In genomic region chr16:50261707-50262235, GRCh38 we compare ENCODE assay signal across 19 cellular contexts. TPM values are rescaled to one million over a fixed set of nuclear protein-coding genes. Genes with fewer than 3 reads are reported as not detected.
DNase-seq lines count a peak whose midpoint lies in the region; ATAC-seq, FAIRE-seq and TF ChIP-seq lines count a peak whose summit lies in the region.
"Had no signal": no experiment of that assay in that cellular context is flagged by ENCODE, and none has a peak within 500 bp of the region (broad histone marks: within the 10 kb centered on the region; RNA-seq: fewer than 3 reads in every experiment).

No MANE protein-coding gene starts in this region.

- H3K27me3 Mint-ChIP-seq in activated CD8-positive, alpha-beta memory T cell treated with anti-CD3 and anti-CD28 coated beads, Interleukin-2, amount 10 ng/mL, durations not matched to agents 7 days and 5 days, result no peaks in the 10 kb centered on the region
- H3K27me3 Mint-ChIP-seq: activated CD8-positive, alpha-beta T cell treated with anti-CD3 and anti-CD28 coated beads for 36 hours; activated T-helper 17 cell treated with anti-CD3 and anti-CD28 coated beads, Interleukin-2, amount 50 U/mL, for 72 hours had no signal

- H3K9me3 ChIP-seq in kidney (ENCODE audit: control insufficient read depth in 1 of 2, low read length in 2 of 2) (no peaks in the 10 kb centered on the region), tibial artery (no peaks in the 10 kb centered on the region)
- H3K9me3 ChIP-seq: ascending aorta, psoas muscle, testis had no signal

- peak; percentile 47 for DNase-seq in activated CD8-positive, alpha-beta memory T cell treated with anti-CD3 and anti-CD28 coated beads, Interleukin-2, amount 50 U/mL, for 48 hours
- DNase-seq in activated CD8-positive, alpha-beta memory T cell treated with anti-CD3 and anti-CD28 coated beads, Interleukin-2, amount 10 ng/mL, durations not matched to agents 7 days and 5 days, result no peak
- peak; percentile 43 for DNase-seq in NCI-H774 (lab: John Stamatoyannopoulos, UW)
- peak; percentile 59 for DNase-seq in kidney
- peak; percentile 32 to 65 for DNase-seq in tibial artery
- no peak for DNase-seq in SIG-M5 treated with dmso at 0.1 percent for 504 hours (lab: John Stamatoyannopoulos, UW; ENCODE audit: unreplicated experiment)
- DNase-seq in COLO829 (ENCODE audit: low spot score), result no peak
- DNase-seq: activated CD8-positive, alpha-beta T cell treated with anti-CD3 and anti-CD28 coated beads for 36 hours; left ventricle myocardium superior; naive B cell; stimulated activated CD4-positive, alpha-beta T cell treated with anti-CD3 and anti-CD28 coated beads, Interleukin-1b, Interleukin-23, amount 100 ng/mL, for 48 hours; testis; WERI-Rb-1 had no signal

- H3K36me3 ChIP-seq in kidney (ENCODE audit: control insufficient read depth in 1 of 2, insufficient read depth in 2 of 2, low read length in 2 of 2) (no peaks in the 10 kb centered on the region), tibial artery (no peaks in the 10 kb centered on the region)
- H3K36me3 ChIP-seq: ascending aorta, WERI-Rb-1 had no signal

- no peak for ATAC-seq in activated CD8-positive, alpha-beta memory T cell treated with anti-CD3 and anti-CD28 coated beads, Interleukin-2, amount 10 ng/mL, durations not matched to agents 7 days and 5 days
- no peak for ATAC-seq in GM18517 (IDR thresholded peaks at IDR 0.05; ENCODE audit: unreplicated experiment)
- ATAC-seq: activated CD8-positive, alpha-beta T cell treated with anti-CD3 and anti-CD28 coated beads for 36 hours; activated T-helper 17 cell treated with anti-CD3 and anti-CD28 coated beads, Interleukin-2, amount 50 U/mL, for 72 hours; esophagus mucosa; left ventricle myocardium superior; psoas muscle had no signal

- no peak overlapping the region for H3K27ac ChIP-seq in kidney (ENCODE audit: low read depth in 2 of 2, low read length in 2 of 2)
- H3K27ac ChIP-seq in tibial artery, result no peak overlapping the region
- H3K27ac ChIP-seq: ascending aorta, psoas muscle, testis, WERI-Rb-1 had no signal

- H3K27me3 ChIP-seq in tibial artery, result no peaks in the 10 kb centered on the region
- H3K27me3 ChIP-seq: ascending aorta, testis had no signal

- H3K36me3 Mint-ChIP-seq in activated CD8-positive, alpha-beta memory T cell treated with anti-CD3 and anti-CD28 coated beads, Interleukin-2, amount 10 ng/mL, durations not matched to agents 7 days and 5 days, result peaks cover 5% of the 10 kb centered on the region

- no peak overlapping the region for H3K9ac ChIP-seq in kidney (ENCODE audit: low read length in 2 of 2)

- CTCF ChIA-PET in activated CD8-positive, alpha-beta memory T cell treated with anti-CD3 and anti-CD28 coated beads, Interleukin-2, amount 10 ng/mL, durations not matched to agents 7 days and 5 days (lab: Charles Lee), result interaction anchor here (1.2 to 1.3 kb wide), 2 partner anchors 13 to 51 kb away, joined by 5 read pairs; no protein-coding TSS in a partner anchor

- no peak overlapping the region for H3K27ac Mint-ChIP-seq in activated CD8-positive, alpha-beta memory T cell treated with anti-CD3 and anti-CD28 coated beads, Interleukin-2, amount 10 ng/mL, durations not matched to agents 7 days and 5 days
- H3K27ac Mint-ChIP-seq: activated CD8-positive, alpha-beta T cell treated with anti-CD3 and anti-CD28 coated beads for 36 hours had no signal

- H3K4me1 Mint-ChIP-seq in activated CD8-positive, alpha-beta memory T cell treated with anti-CD3 and anti-CD28 coated beads, Interleukin-2, amount 10 ng/mL, durations not matched to agents 7 days and 5 days, result peaks cover 48% of the 10 kb centered on the region

- no peaks in the 10 kb centered on the region for H3K9me3 Mint-ChIP-seq in activated CD8-positive, alpha-beta memory T cell treated with anti-CD3 and anti-CD28 coated beads, Interleukin-2, amount 10 ng/mL, durations not matched to agents 7 days and 5 days (ENCODE audit: low read depth)
- H3K9me3 Mint-ChIP-seq: activated T-helper 17 cell treated with anti-CD3 and anti-CD28 coated beads, Interleukin-2, amount 50 U/mL, for 72 hours had no signal

- TF ChIP-seq CTCF in kidney (IDR thresholded peaks at IDR 0.05; ENCODE audit: borderline replicate concordance, extremely low read depth, insufficient read depth) (no peak), tibial artery (IDR thresholded peaks at IDR 0.05) (no peak)

- H3K4me3 ChIP-seq in kidney (ENCODE audit: low read length in 2 of 2) (no peak overlapping the region), tibial artery (no peak overlapping the region)
- H3K4me3 ChIP-seq: ascending aorta, psoas muscle, testis had no signal

- peaks cover 0 to 2% of the 10 kb centered on the region in 2 donors for H3K4me1 ChIP-seq in kidney (ENCODE audit: control insufficient read depth in 1 of 2, insufficient read depth in 1 of 2, low read depth in 1 of 2, low read length in 2 of 2)
- H3K4me1 ChIP-seq in tibial artery, result peaks cover 0 to 28% (median 22%) of the 10 kb centered on the region in 4 donors
- H3K4me1 ChIP-seq: psoas muscle had no signal

- no peak for FAIRE-seq in kidney (lab: Jason Lieb, UNC)
- FAIRE-seq: D721Med had no signal

- intact Hi-C loops in kidney (cut with DNase I), result no loop called here
- intact Hi-C loops in tibial artery (cut with DNase I; ENCODE audit: low total_unique reads), result no loop called here

- H3K4me3 Mint-ChIP-seq in activated CD8-positive, alpha-beta memory T cell treated with anti-CD3 and anti-CD28 coated beads, Interleukin-2, amount 10 ng/mL, durations not matched to agents 7 days and 5 days, result no peak overlapping the region
- H3K4me3 Mint-ChIP-seq: activated CD8-positive, alpha-beta T cell treated with anti-CD3 and anti-CD28 coated beads for 36 hours; activated T-helper 17 cell treated with anti-CD3 and anti-CD28 coated beads, Interleukin-2, amount 50 U/mL, for 72 hours; naive B cell had no signal

RNA-seq across cellular contexts. Expression of gene ADCY7, which starts 4.6 kb away (rescaled TPM):
- total RNA-seq in activated CD8-positive, alpha-beta memory T cell treated with anti-CD3 and anti-CD28 coated beads, Interleukin-2, amount 10 ng/mL, durations not matched to agents 7 days and 5 days, result 100 to 1,000 TPM; 131 to 232 TPM
- total RNA-seq in kidney, result 40.5 TPM
- 0.86 TPM for polyA plus RNA-seq in kidney (ENCODE audit: insufficient read depth, low read depth, low replicate concordance)

Comparison
In these comparisons a context has a peak if more than half of its experiments do, and no peak if none do; other contexts are left out.
1. DNase-seq: peak in activated CD8-positive, alpha-beta memory T cell treated with anti-CD3 and anti-CD28 coated beads, Interleukin-2, amount 50 U/mL, for 48 hours (single experiment), NCI-H774 (single experiment), kidney (single experiment) and tibial artery (2 of 2); none in activated CD8-positive, alpha-beta memory T cell treated with anti-CD3 and anti-CD28 coated beads, Interleukin-2, amount 10 ng/mL, durations not matched to agents 7 days and 5 days (single experiment), SIG-M5 treated with dmso at 0.1 percent for 504 hours (single experiment) and COLO829 (single experiment).